Comparison of ENCODE assay signal across 2 cellular contexts in the genomic region with DNA sequence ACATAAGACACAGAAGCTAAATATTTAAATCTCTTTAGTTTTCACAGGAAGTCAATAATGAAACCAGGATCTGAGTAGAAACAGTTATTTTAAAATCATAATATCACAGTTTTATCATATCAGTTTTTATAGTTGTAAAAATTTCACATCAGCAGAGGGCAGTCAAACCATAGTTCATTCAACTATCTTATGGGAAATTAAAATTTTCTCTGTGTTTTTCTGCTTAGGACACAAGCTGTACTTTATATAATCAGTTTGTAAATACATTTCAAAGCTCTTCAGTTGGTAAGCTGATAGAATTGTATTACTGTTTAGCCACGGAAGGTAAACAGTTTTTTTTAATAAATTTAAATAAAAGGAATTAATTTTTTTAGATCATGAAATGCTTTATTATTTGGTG.
A peak's percentile ranks its signal among the peaks of the same experiment; 100 is the strongest.
TF ChIP-seq lines count a peak whose summit lies in the region.

No MANE protein-coding gene starts in this region.

TF ChIP-seq in endothelial cell of umbilical vein, 7 proteins besides CTCF, POLR2A, EP300 and RAD21:
- no peak for TF ChIP-seq POLR2AphosphoS5 (IDR thresholded peaks at IDR 0.05; ENCODE audit: insufficient read depth, low read depth, low read length)
- TF ChIP-seq FOS (IDR thresholded peaks at IDR 0.05; ENCODE audit: borderline replicate concordance, insufficient read depth, low read length) = no peak

TF ChIP-seq in neural cell, 6 proteins besides CTCF, POLR2A, EP300 and RAD21:
- TF ChIP-seq SMC3 (conservative IDR thresholded peaks at IDR 0.05; ENCODE audit: poor library complexity) = peak; percentile 78
- TF ChIP-seq REST (IDR thresholded peaks at IDR 0.05; ENCODE audit: borderline replicate concordance) = no peak
- TF ChIP-seq POLR2AphosphoS5 (IDR thresholded peaks at IDR 0.05) = no peak
- no peak for TF ChIP-seq MXI1 (conservative IDR thresholded peaks at IDR 0.05; ENCODE audit: poor library complexity, severe bottlenecking)
